13 cellular contexts compared by ENCODE assay signal in the genomic region with DNA sequence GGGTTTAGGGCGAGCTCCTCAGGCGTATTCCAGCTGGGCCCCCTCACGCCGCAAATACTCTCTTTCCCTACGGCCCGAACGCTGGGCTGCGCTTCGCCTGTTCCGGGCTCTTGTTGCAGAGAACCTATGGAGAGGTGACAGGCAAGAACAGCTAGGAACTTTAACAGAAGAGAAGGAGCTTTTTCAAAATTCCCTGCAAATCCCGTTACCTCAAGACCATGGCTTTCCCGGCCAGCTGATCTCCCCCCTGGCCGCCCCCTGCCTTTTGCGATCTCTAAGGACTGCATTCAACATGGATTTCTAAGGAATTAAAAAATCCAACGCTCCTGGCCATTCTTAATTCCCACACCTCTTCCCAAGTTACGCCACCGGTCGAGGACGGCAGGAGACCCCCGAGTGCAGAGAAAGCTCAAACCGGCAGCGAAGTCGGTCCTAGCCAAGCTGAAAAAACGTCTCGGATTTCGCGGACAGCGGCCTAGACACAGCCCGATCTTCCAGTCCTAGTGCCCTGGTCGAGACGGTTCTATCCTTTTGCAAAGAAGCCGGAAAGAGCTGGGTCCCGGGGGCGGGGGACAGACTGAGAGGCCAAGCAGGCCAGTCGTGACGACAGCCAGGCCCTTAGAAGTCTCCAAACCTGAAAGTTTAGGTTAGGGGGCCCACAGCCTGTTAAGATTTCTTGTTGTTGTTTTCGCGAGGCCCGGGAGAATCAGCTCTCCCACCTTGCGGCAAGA. TPM values are rescaled to one million over a fixed set of nuclear protein-coding genes. Genes with fewer than 3 reads are reported as not detected.
DNase-seq lines count a peak whose midpoint lies in the region; ATAC-seq, FAIRE-seq and TF ChIP-seq lines count a peak whose summit lies in the region.
"Had no signal": no experiment of that assay in that cellular context is flagged by ENCODE, and none has a peak within 500 bp of the region (broad histone marks: within the 10 kb centered on the region; RNA-seq: fewer than 3 reads in every experiment).

No MANE protein-coding gene starts in this region.

- H3K27me3 ChIP-seq in GM23338 (ENCODE audit: insufficient read depth) = peaks cover 100% of the 10 kb centered on the region
- peaks cover 72 to 98% of the 10 kb centered on the region in 2 experiments for H3K27me3 ChIP-seq in K562 (ENCODE audit: control insufficient read depth in 2 of 2, insufficient read depth in 2 of 2, low read length in 2 of 2)
- peaks cover 9 to 86% (median 22%) of the 10 kb centered on the region in 4 donors for H3K27me3 ChIP-seq in pancreas
- peaks cover 61 to 100% (median 99%) of the 10 kb centered on the region in 9 donors for H3K27me3 ChIP-seq in heart left ventricle

- in situ Hi-C loops in K562 (cut with MboI) = no loop called here

- CTCF ChIA-PET in K562 (lab: Yijun Ruan, JAX; ENCODE audit: low intra/inter-chr PET ratio) = no interaction called here

- FAIRE-seq in K562 (lab: Jason Lieb, UNC) (no peak), pancreas (lab: Jason Lieb, UNC) (no peak)
- FAIRE-seq: HTR-8/SVneo had no signal

- peak overlapping the region; percentile 73 for H3K4me3 Mint-ChIP-seq in GM23338
- H3K4me3 Mint-ChIP-seq: stimulated activated naive CD8-positive, alpha-beta T cell treated with anti-CD3 and anti-CD28 coated beads, Interleukin-15, Interleukin-2, amounts not matched to agents 100 ng/mL and 50 ng/mL, for 24 hours had no signal

- TF ChIP-seq POLR2A in K562 (conservative IDR thresholded peaks at IDR 0.05) = no peak
- TF ChIP-seq POLR2A in heart left ventricle (IDR thresholded peaks at IDR 0.05) = no peak

- no peak overlapping the region for H3K27ac Mint-ChIP-seq in GM23338
- H3K27ac Mint-ChIP-seq: activated naive CD4-positive, alpha-beta T cell treated with anti-CD3 and anti-CD28 coated beads, Interleukin-2, amount 50 U/mL, for 72 hours; stimulated activated naive CD8-positive, alpha-beta T cell treated with anti-CD3 and anti-CD28 coated beads, Interleukin-15, Interleukin-2, amounts not matched to agents 100 ng/mL and 50 ng/mL, for 24 hours had no signal

- peak; percentile 79 for DNase-seq in GM23338 (ENCODE audit: low spot score)
- DNase-seq in K562 (ENCODE audit: extremely low read depth in 1 of 4, low spot score in 3 of 4) = no peak
- DNase-seq in iPS-NIHi11 (ENCODE audit: low spot score) = peak; percentile 45
- DNase-seq in pancreas = no peak
- no peak for DNase-seq in heart left ventricle
- no peak for DNase-seq in NCI-H526 treated with DMSO at 0.1 percent for 48 hours (lab: John Stamatoyannopoulos, UW)
- DNase-seq: colonic mucosa had no signal

- no peaks in the 10 kb centered on the region for H3K36me3 Mint-ChIP-seq in GM23338 (ENCODE audit: low read depth)

- peaks cover 72% of the 10 kb centered on the region for H3K4me1 ChIP-seq in GM23338 (ENCODE audit: insufficient read depth)
- peaks cover 0 to 21% of the 10 kb centered on the region in 2 experiments; a peak in 3 of 5 replicates for H3K4me1 ChIP-seq in K562 (replicated peaks in 1 of 2; ENCODE audit: control insufficient read depth in 2 of 2, insufficient read depth in 2 of 2, low read length in 2 of 2)
- no peaks in the 10 kb centered on the region for H3K4me1 ChIP-seq in pancreas
- H3K4me1 ChIP-seq in heart left ventricle = peaks cover 0 to 54% (median 22%) of the 10 kb centered on the region in 12 donors

- H4K20me1 ChIP-seq in GM23338 (replicated peaks; ENCODE audit: insufficient read depth) (peaks cover 7% of the 10 kb centered on the region; the same call in 1 of the 2 replicates), K562 (replicated peaks; ENCODE audit: control insufficient read depth, insufficient read depth, low read length) (no peaks in the 10 kb centered on the region)

- H3K36me3 ChIP-seq in GM23338 (ENCODE audit: insufficient read depth) = no peaks in the 10 kb centered on the region
- no peaks in the 10 kb centered on the region for H3K36me3 ChIP-seq in K562 (ENCODE audit: control insufficient read depth, insufficient read depth, low read length)
- no peaks in the 10 kb centered on the region for H3K36me3 ChIP-seq in pancreas
- no peaks in the 10 kb centered on the region for H3K36me3 ChIP-seq in heart left ventricle
- H3K36me3 ChIP-seq: colonic mucosa, right atrium auricular region had no signal

- TF ChIP-seq CTCF in GM23338 (conservative IDR thresholded peaks at IDR 0.05; ENCODE audit: low read depth in 2 of 2) (no peak), K562 (IDR thresholded peaks at IDR 0.05 in 2 of 3, conservative IDR thresholded peaks at IDR 0.05 in 1 of 3; ENCODE audit: insufficient read depth in 2 of 3, low read depth in 1 of 3, low read length in 3 of 3) (no peak), pancreas (IDR thresholded peaks at IDR 0.05) (no peak), heart left ventricle (IDR thresholded peaks at IDR 0.05) (no peak)

- WGBS in K562 (ENCODE audit: insufficient coverage, low coverage, missing lambda C conversion rate) = 16% methylated on average over 40 of the region's 40 CpGs
- WGBS in pancreas, 2 donors = 15 to 17% methylated on average over 40 of the region's 40 CpGs
- WGBS in heart left ventricle, 4 donors = 18 to 23% (median 20%) methylated on average over 39 to 40 of the region's 40 CpGs

- ATAC-seq in GM23338 = peak; percentile 1; the same call in 2 of the 3 replicates
- peak; percentile 20 for ATAC-seq in K562
- ATAC-seq in pancreas = no peak
- ATAC-seq in heart left ventricle = no peak
- ATAC-seq: activated naive CD4-positive, alpha-beta T cell treated with anti-CD3 and anti-CD28 coated beads, Interleukin-2, amount 50 U/mL, for 72 hours had no signal

- intact Hi-C loops in K562 (cut with micrococcal nuclease) = loop anchor here (2.0 kb wide), 1 partner anchor 26 kb away; no protein-coding TSS in a partner anchor
- intact Hi-C loops in pancreas (cut with DNase I) = no loop called here
- intact Hi-C loops in heart left ventricle (cut with DNase I) = no loop called here

- POLR2A ChIA-PET in K562 (lab: Yijun Ruan, JAX) = no interaction called here

- H3K4me2 ChIP-seq in GM23338 = peak overlapping the region; percentile 74
- H3K4me2 ChIP-seq in K562 (ENCODE audit: insufficient read depth, low read length) = no peak overlapping the region

- TF ChIP-seq RAD21 in K562 (CRISPR knock-in tag; conservative IDR thresholded peaks at IDR 0.05 in 1 of 2, IDR thresholded peaks at IDR 0.05 in 1 of 2) = no peak

- H3K9me3 Mint-ChIP-seq in GM23338 = peaks cover 4% of the 10 kb centered on the region

- H2AFZ ChIP-seq in GM23338 (peak overlapping the region; percentile 78), K562 (ENCODE audit: low read depth, low read length) (0 out of 2 replicates have a peak overlapping the region, but pooled peaks have one; percentile 17)

- H3K9me2 ChIP-seq in GM23338 (ENCODE audit: insufficient read depth) = no peaks in the 10 kb centered on the region

- H3K79me2 ChIP-seq in GM23338 (replicated peaks; ENCODE audit: insufficient read depth) (no peaks in the 10 kb centered on the region), K562 (ENCODE audit: control insufficient read depth, insufficient read depth, low read length) (peaks cover 5% of the 10 kb centered on the region; the same call in 1 of the 3 replicates)

- H3K27ac ChIP-seq in GM23338 (ENCODE audit: low read depth) (no peak overlapping the region), K562 (ENCODE audit: extremely low read depth, low read depth, low read length) (no peak overlapping the region), skin epidermis (peak overlapping the region in 18 of 21 experiments; percentile 32 to 91 (median 73)), pancreas (no peak overlapping the region), heart left ventricle (no peak overlapping the region)
- H3K27ac ChIP-seq: colonic mucosa, right atrium auricular region, VCaP had no signal

- peaks cover 22% of the 10 kb centered on the region for H3F3A ChIP-seq in GM23338 (replicated peaks; ENCODE audit: low read depth)

- BruUV-seq in K562 (replicated peaks; lab: Mats Ljungman, UMichigan) = no TSS peak

- no peaks in the 10 kb centered on the region for H3K9me1 ChIP-seq in K562 (ENCODE audit: control insufficient read depth, insufficient read depth, low read length)

- H3K9ac ChIP-seq in K562 (ENCODE audit: insufficient read depth in 1 of 2, low read depth in 2 of 2, low read length in 2 of 2) = no peak overlapping the region

- peaks cover 74% of the 10 kb centered on the region for H3K4me1 Mint-ChIP-seq in GM23338

- H3K4me3 ChIP-seq in GM23338 = peak overlapping the region; percentile 59
- H3K4me3 ChIP-seq in K562 = no peak overlapping the region
- peak overlapping the region in 4 of 7 experiments; percentile 7 to 50 (median 14) for H3K4me3 ChIP-seq in skin epidermis
- no peak overlapping the region for H3K4me3 ChIP-seq in pancreas
- no peak overlapping the region for H3K4me3 ChIP-seq in heart left ventricle
- H3K4me3 ChIP-seq: colonic mucosa, right atrium auricular region had no signal

- H3K27me3 Mint-ChIP-seq in GM23338 (ENCODE audit: insufficient read depth, low read depth, poor library complexity) = peaks cover 100% of the 10 kb centered on the region

- no peak for TF ChIP-seq EP300 in K562 (IDR thresholded peaks at IDR 0.05; ENCODE audit: low read length)

- H3K9me3 ChIP-seq in K562 (replicated peaks; ENCODE audit: control insufficient read depth, insufficient read depth, low read depth, low read length) = no peaks in the 10 kb centered on the region
- no peaks in the 10 kb centered on the region for H3K9me3 ChIP-seq in pancreas
- no peaks in the 10 kb centered on the region for H3K9me3 ChIP-seq in heart left ventricle
- H3K9me3 ChIP-seq: colonic mucosa, right atrium auricular region had no signal

RNA-seq across cellular contexts. Expression of a gene that starts 1.0 kb away (rescaled TPM):
- 0.21 TPM in 1 of 2 replicates, not detected in the other for total RNA-seq in GM23338 (2014; rRNA removed; shearing (Covaris generic))
- not detected in 2 replicates for polyA plus RNA-seq in GM23338 (2016; fragmentation: Nextera tagmentation; extraction: Ambion mirVana)
- 0.28 and 0.95 TPM in 2 replicates for total RNA-seq in K562 (2011; cell fraction: chromatin; rRNA removed; ENCODE audit: low replicate concordance)
- 0.33 and 0.66 TPM in 2 replicates for total RNA-seq in K562 (2011; cell fraction: nucleolus; rRNA removed)
- total RNA-seq in K562 (2011; cell fraction: nucleoplasm; rRNA removed) = 0.31 and 0.73 TPM in 2 replicates
- 2.4 and 2.6 TPM in 2 replicates for total RNA-seq in K562 (2014; rRNA removed)
- 1.9 and 2.1 TPM in 2 replicates for total RNA-seq in K562 (2014; rRNA removed; fragmentation: Illumina TruSeq; extraction: Trizol)
- 1.7 and 2.1 TPM in 2 replicates for total RNA-seq in K562 (2015; rRNA removed; fragmentation: Illumina TruSeq; extraction: Trizol)
- 2.6 and 2.7 TPM in 2 replicates for total RNA-seq in K562 (2021)
- 0.03 TPM in 1 of 2 replicates, not detected in the other for polyA plus RNA-seq in K562 (2011; rRNA removed)
- polyA plus RNA-seq in K562 (2011; cell fraction: cytosol; rRNA removed) = 0.03 TPM in 2 replicates
- polyA plus RNA-seq in K562 (2011; cell fraction: nucleus; rRNA removed) = 0.06 and 0.07 TPM in 2 replicates
- 2.2 and 10.1 TPM in 2 replicates for polyA plus RNA-seq in K562 (2012)
- polyA plus RNA-seq in K562 (2014; fragmentation: Illumina TruSeq; extraction: Trizol) = 2.4 and 3.0 TPM in 2 replicates
- polyA plus RNA-seq in K562 (2014; fragmentation: Nextera tagmentation; extraction: Ambion mirVana) = 1 to 10 TPM; 1.7 to 3.4 TPM
- polyA plus RNA-seq in K562 (2014; rRNA removed) = 2.1 and 2.3 TPM in 2 replicates
- 0.04 and 0.06 TPM in 2 replicates for polyA minus RNA-seq in K562 (2011; rRNA and poly(A)+ RNA removed)
- not detected in 2 replicates for polyA minus RNA-seq in K562 (2011; cell fraction: cytosol; rRNA and poly(A)+ RNA removed)
- polyA minus RNA-seq in K562 (2011; cell fraction: nucleus; rRNA and poly(A)+ RNA removed) = not detected in 2 replicates
- total RNA-seq in pancreas = under 1 TPM in 4 of 6 donors, not detected in 2; 0.06 to 0.14 (median 0.09) TPM
- polyA plus RNA-seq in pancreas = under 1 TPM in 1 of 2 donors, not detected in 1; 0.05 TPM
- total RNA-seq in heart left ventricle = 1 to 10 TPM in 2 of 9 donors, under 1 TPM in 7; 0.19 to 1.8 (median 0.63) TPM
- polyA plus RNA-seq in heart left ventricle = under 1 TPM; 0.23 to 0.69 TPM
- total RNA-seq: activated naive CD4-positive, alpha-beta T cell treated with anti-CD3 and anti-CD28 coated beads, Interleukin-2, amount 50 U/mL, for 72 hours had no signal

Comparison
In these comparisons a context has a peak if more than half of its experiments do, and no peak if none do; other contexts are left out.
1. ATAC-seq: peak in GM23338 (single experiment) and K562 (single experiment); none in pancreas (0 of 4) and heart left ventricle (0 of 4).
2. DNase-seq: peak in GM23338 (single experiment) and iPS-NIHi11 (single experiment); none in K562 (0 of 4), pancreas (0 of 6), heart left ventricle (0 of 5) and NCI-H526 treated with DMSO at 0.1 percent for 48 hours (single experiment).
3. H3K27ac ChIP-seq: peak in skin epidermis (18 of 21); none in GM23338 (single experiment), K562 (single experiment), pancreas (0 of 4) and heart left ventricle (0 of 12).
4. H3K4me3 ChIP-seq: peak in GM23338 (single experiment) and skin epidermis (4 of 7); none in K562 (single experiment), pancreas (0 of 4) and heart left ventricle (0 of 12).